Comparison of ENCODE assay signal across 8 cellular contexts in genomic region chr1:227449051-227449450, GRCh38.
A peak's percentile ranks its signal among the peaks of the same experiment; 100 is the strongest.
DNase-seq lines count a peak whose midpoint lies in the region; ATAC-seq lines count a peak whose summit lies in the region.

No MANE protein-coding gene starts in this region.

- DNase-seq in NK-92 treated with Interleukin-12 subunit alpha and Interleukin-12 subunit beta, amount 100 ng/mL, for 24 hours (lab: John Stamatoyannopoulos, UW), result peak; percentile 11
- no peak for DNase-seq in NK-92 (lab: John Stamatoyannopoulos, UW; ENCODE audit: unreplicated experiment)
- DNase-seq in H4 (ENCODE audit: low spot score), result peak; percentile 43
- DNase-seq in NCI-H460 (ENCODE audit: extremely low read depth, low read depth), result peak; percentile 44
- peak; percentile 64 for DNase-seq in dermis blood vessel endothelial cell
- peak; percentile 28 to 32 for DNase-seq in stimulated activated CD4-positive, alpha-beta T cell treated with anti-CD3 and anti-CD28 coated beads, Interleukin-2, amount 100 ng/mL, for 24 hours

- ATAC-seq in HG03135 (IDR thresholded peaks at IDR 0.05; ENCODE audit: unreplicated experiment) (no peak), HG03469 (IDR thresholded peaks at IDR 0.05; ENCODE audit: unreplicated experiment) (no peak)
